ENCODE assay signal across 2 cellular contexts in genomic region chr12:123041042-123041531, GRCh38.
TF ChIP-seq lines count a peak whose summit lies in the region.

No MANE protein-coding gene starts in this region.

TF ChIP-seq in SK-N-SH, 30 proteins besides CTCF, POLR2A, EP300 and RAD21 (continued from another document):
- TF ChIP-seq CHD2 (IDR thresholded peaks at IDR 0.05; ENCODE audit: low read length, partially characterized antibody), result no peak
- TF ChIP-seq MEF2A (IDR thresholded peaks at IDR 0.05; ENCODE audit: borderline replicate concordance, low read depth), result no peak
- TF ChIP-seq IRF3 (IDR thresholded peaks at IDR 0.05; ENCODE audit: low read depth, low read length), result no peak
- no peak for TF ChIP-seq FOXM1 (IDR thresholded peaks at IDR 0.05; ENCODE audit: low read depth)
- no peak for TF ChIP-seq TAF1 (IDR thresholded peaks at IDR 0.05; ENCODE audit: borderline replicate concordance, low read depth, low read length)
- TF ChIP-seq SMC3 (IDR thresholded peaks at IDR 0.05; ENCODE audit: low read depth, low read length), result no peak

TF ChIP-seq in SK-N-SH treated with all-trans-retinoic acid at 6 μM for 48 hours, 23 proteins besides CTCF, POLR2A, EP300 and RAD21 (continued from another document):
- no peak for TF ChIP-seq CREB5 (CRISPR knock-in tag; IDR thresholded peaks at IDR 0.05; ENCODE audit: low read depth)
